Comparison of ENCODE assay signal across 1 cellular context in the genomic region with DNA sequence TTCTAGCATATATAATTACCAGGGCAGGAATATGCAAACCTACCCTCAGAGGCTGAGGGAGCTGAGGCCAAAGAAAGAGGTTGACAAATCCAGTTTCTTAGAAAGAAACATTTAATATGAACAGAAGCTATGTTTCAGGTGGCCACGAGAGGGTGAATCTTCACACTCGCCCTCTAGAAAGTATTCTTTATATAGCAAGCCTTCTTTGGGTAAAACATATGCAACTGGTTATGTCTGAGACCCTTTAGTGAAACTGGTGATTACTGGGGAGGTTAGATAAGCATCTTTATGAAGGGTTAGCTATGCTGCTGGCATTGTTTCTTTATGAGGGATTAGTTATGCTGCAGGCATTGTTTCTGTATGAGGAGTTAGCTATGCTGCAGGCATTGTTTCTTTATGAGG.
TF ChIP-seq lines count a peak whose summit lies in the region.

No MANE protein-coding gene starts in this region.

TF ChIP-seq in K562, 482 proteins besides CTCF, POLR2A, EP300 and RAD21 (continued from another document):
- TF ChIP-seq FUS (optimal IDR thresholded peaks at IDR 0.05; ENCODE audit: low read depth, low read length) = no peak
- TF ChIP-seq LEF1 (IDR thresholded peaks at IDR 0.05) = no peak
- no peak for TF ChIP-seq ZNF282 (CRISPR knock-in tag; IDR thresholded peaks at IDR 0.05)
- TF ChIP-seq MCM2 (IDR thresholded peaks at IDR 0.05; ENCODE audit: low read depth) = no peak
- no peak for TF ChIP-seq TAF9B (IDR thresholded peaks at IDR 0.05; ENCODE audit: partially characterized antibody)
- TF ChIP-seq BCOR (IDR thresholded peaks at IDR 0.05) = no peak
- TF ChIP-seq ZZZ3 (IDR thresholded peaks at IDR 0.05) = no peak
- no peak for TF ChIP-seq THRA (IDR thresholded peaks at IDR 0.05)
- TF ChIP-seq, protein P1, sequence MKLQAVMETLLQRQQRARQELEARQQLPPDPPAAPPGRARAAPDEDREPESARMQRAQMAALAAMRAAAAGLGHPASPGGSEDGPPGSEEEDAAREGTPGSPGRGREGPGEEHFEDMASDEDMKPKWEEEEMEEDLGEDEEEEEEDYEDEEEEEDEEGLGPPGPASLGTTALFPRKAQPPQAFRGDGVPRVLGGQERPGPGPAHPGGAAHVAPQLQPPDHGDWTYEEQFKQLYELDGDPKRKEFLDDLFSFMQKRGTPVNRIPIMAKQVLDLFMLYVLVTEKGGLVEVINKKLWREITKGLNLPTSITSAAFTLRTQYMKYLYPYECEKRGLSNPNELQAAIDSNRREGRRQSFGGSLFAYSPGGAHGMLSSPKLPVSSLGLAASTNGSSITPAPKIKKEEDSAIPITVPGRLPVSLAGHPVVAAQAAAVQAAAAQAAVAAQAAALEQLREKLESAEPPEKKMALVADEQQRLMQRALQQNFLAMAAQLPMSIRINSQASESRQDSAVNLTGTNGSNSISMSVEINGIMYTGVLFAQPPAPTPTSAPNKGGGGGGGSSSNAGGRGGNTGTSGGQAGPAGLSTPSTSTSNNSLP (IDR thresholded peaks at IDR 0.05; ENCODE audit: borderline replicate concordance, low read depth, low read length) = no peak
- TF ChIP-seq PATZ1 (CRISPR knock-in tag; IDR thresholded peaks at IDR 0.05; ENCODE audit: borderline replicate concordance) = no peak
- TF ChIP-seq DMBX1 (CRISPR knock-in tag; IDR thresholded peaks at IDR 0.05; ENCODE audit: borderline replicate concordance) = no peak
